In genomic region chr2:24731040-24731439, GRCh38 we compare ENCODE assay signal across 25 cellular contexts.
A peak's percentile ranks its signal among the peaks of the same experiment; 100 is the strongest.
DNase-seq lines count a peak whose midpoint lies in the region; ATAC-seq and TF ChIP-seq lines count a peak whose summit lies in the region.
"Had no signal": no experiment of that assay in that cellular context is flagged by ENCODE, and none has a peak within 500 bp of the region (broad histone marks: within the 10 kb centered on the region; RNA-seq: fewer than 3 reads in every experiment).

No MANE protein-coding gene starts in this region.

- peaks cover 0 to 4% (median 0%) of the 10 kb centered on the region in 3 donors for H3K27me3 Mint-ChIP-seq in immature natural killer cell (ENCODE audit: low read depth in 3 of 3)

- POLR2A ChIA-PET in A673 (lab: Charles Lee; ENCODE audit: low non-redundant PET), result no interaction called here
- POLR2A ChIA-PET in HEK293 (lab: Yijun Ruan, JAX), result no interaction called here

- H3K27me3 ChIP-seq in A673 (replicated peaks; ENCODE audit: insufficient read depth, low read depth, low read length, poor library complexity) (no peaks in the 10 kb centered on the region), brain microvascular endothelial cell (replicated peaks) (no peaks in the 10 kb centered on the region), HAP-1 (ENCODE audit: low read depth) (no peaks in the 10 kb centered on the region)

- H3K4me1 ChIP-seq in A673 (ENCODE audit: insufficient read depth, low read length, poor library complexity, severe bottlenecking) (peaks cover 17% of the 10 kb centered on the region), HEK293 (ENCODE audit: control insufficient read depth, insufficient read depth, low read length) (no peaks in the 10 kb centered on the region), HAP-1 (peaks cover 12% of the 10 kb centered on the region)

- H3K9me3 ChIP-seq in A673 (ENCODE audit: low read depth, low read length, poor library complexity, severe bottlenecking), result no peaks in the 10 kb centered on the region
- H3K9me3 ChIP-seq in HEK293 (ENCODE audit: control insufficient read depth, insufficient read depth, low read depth, low read length), result no peaks in the 10 kb centered on the region
- H3K9me3 ChIP-seq in HAP-1, result no peaks in the 10 kb centered on the region
- H3K9me3 ChIP-seq: Caco-2 had no signal

- CTCF ChIA-PET in A673 (lab: Charles Lee) (no interaction called here), HEK293 (lab: Yijun Ruan, JAX) (interaction anchor here (0.6 kb wide), 1 partner anchor 492 kb away, joined by 4 read pairs; no protein-coding TSS in a partner anchor)

- H3K36me3 ChIP-seq in A673 (ENCODE audit: insufficient read depth, low read length, poor library complexity, severe bottlenecking) (no peaks in the 10 kb centered on the region), HEK293 (ENCODE audit: control insufficient read depth in 2 of 2, insufficient read depth in 1 of 2, low read length in 2 of 2) (peaks cover 5 to 21% of the 10 kb centered on the region in 2 experiments), brain microvascular endothelial cell (replicated peaks) (no peaks in the 10 kb centered on the region), HAP-1 (replicated peaks) (no peaks in the 10 kb centered on the region)

- intact Hi-C loops in A673 (cut with micrococcal nuclease; ENCODE audit: unreplicated experiment), result no loop called here

- DNase-seq in A673 (ENCODE audit: low spot score), result peak; percentile 46
- no peak for DNase-seq in brain microvascular endothelial cell
- no peak for DNase-seq in immature natural killer cell
- DNase-seq in DMS153 treated with DMSO at 0.1 percent for 48 hours (lab: John Stamatoyannopoulos, UW; ENCODE audit: unreplicated experiment), result no peak
- no peak for DNase-seq in HAP-1 (ENCODE audit: low spot score in 2 of 2)
- DNase-seq: AML-193; Caco-2; CD8-positive, alpha-beta T cell; DMS79 treated with DMSO at 0.1 percent for 48 hours; GF-D8; GOT3; KBM-7; NCI-H1105 treated with DMSO at 0.1 percent for 48 hours; NCI-H146; NCI-H1930; NCI-H2107; NCI-H446; NCI-H524 treated with DMSO at 0.1 percent for 48 hours; NCI-H774; NK-92 treated with Interleukin-12 subunit alpha and Interleukin-12 subunit beta, amount 100 ng/mL, for 24 hours; PC-3 had no signal

- H3K4me1 Mint-ChIP-seq in immature natural killer cell, result peaks cover 23 to 35% of the 10 kb centered on the region in 2 donors

- in situ Hi-C loops in brain microvascular endothelial cell (cut with HindIII; ENCODE audit: low pct_ligation_motif_present, low sequenced_read_pairs) (no loop called here), HAP-1 (cut with MboI; ENCODE audit: low sequenced_read_pairs) (no loop called here)

- no peaks in the 10 kb centered on the region for H3K9me3 Mint-ChIP-seq in immature natural killer cell
- H3K9me3 Mint-ChIP-seq: CD8-positive, alpha-beta T cell had no signal

- H3K36me3 Mint-ChIP-seq in immature natural killer cell, result peaks cover 22 to 40% (median 38%) of the 10 kb centered on the region in 3 donors

- peak overlapping the region; percentile 23 to 94 (median 66) for H3K27ac Mint-ChIP-seq in immature natural killer cell
- H3K27ac Mint-ChIP-seq: CD8-positive, alpha-beta T cell had no signal

- TF ChIP-seq CTCF in A673 (conservative IDR thresholded peaks at IDR 0.05; ENCODE audit: low read depth, low read length) (no peak), HEK293 (tag by site-specific recombination; IDR thresholded peaks at IDR 0.05) (no peak), brain microvascular endothelial cell (IDR thresholded peaks at IDR 0.05; ENCODE audit: low read depth, low read length, missing control alignments) (no peak)

- H3K27ac ChIP-seq in A673 (ENCODE audit: low read depth, low read length, poor library complexity, severe bottlenecking) (peak overlapping the region; percentile 47), HEK293 (ENCODE audit: extremely low read depth, low read depth, low read length) (no peak overlapping the region), brain microvascular endothelial cell (peak overlapping the region; percentile 56)
- H3K27ac ChIP-seq: C4-2B had no signal

- no peak for ATAC-seq in GM21367 (IDR thresholded peaks at IDR 0.05; ENCODE audit: unreplicated experiment)
- ATAC-seq: CD8-positive, alpha-beta T cell; HCT116; PC-3 had no signal

- H3K4me3 ChIP-seq in A673 (ENCODE audit: low read depth, low read length, poor library complexity, severe bottlenecking) (no peak overlapping the region), HEK293 (ENCODE audit: low read depth, low read length) (no peak overlapping the region), brain microvascular endothelial cell (ENCODE audit: low read depth, low read length) (no peak overlapping the region), HAP-1 (no peak overlapping the region)

- BruUV-seq in A673 (replicated peaks; lab: Mats Ljungman, UMichigan), result no TSS peak

- H3K4me3 Mint-ChIP-seq in immature natural killer cell, result no peak overlapping the region
- H3K4me3 Mint-ChIP-seq: CD8-positive, alpha-beta T cell had no signal

TF ChIP-seq in HEK293, 187 proteins besides CTCF, POLR2A, EP300 and RAD21:
- TF ChIP-seq MYNN (tag by site-specific recombination; IDR thresholded peaks at IDR 0.05; ENCODE audit: borderline replicate concordance), result no peak
- TF ChIP-seq ZNF157 (tag by site-specific recombination; IDR thresholded peaks at IDR 0.05), result no peak
- TF ChIP-seq ZNF37A (tag by site-specific recombination; IDR thresholded peaks at IDR 0.05), result no peak
- TF ChIP-seq BCL6B (tag by site-specific recombination; IDR thresholded peaks at IDR 0.05), result no peak
- TF ChIP-seq ZNF335 (tag by site-specific recombination; conservative IDR thresholded peaks at IDR 0.05), result no peak
- 0 out of 2 replicates have a peak, but pooled peaks have one; percentile 22 for TF ChIP-seq ATF2 (tag by site-specific recombination; IDR thresholded peaks at IDR 0.05; ENCODE audit: low read depth)
- TF ChIP-seq IKZF3 (tag by site-specific recombination; IDR thresholded peaks at IDR 0.05), result no peak
- TF ChIP-seq HOXC10 (CRISPR knock-in tag; IDR thresholded peaks at IDR 0.05), result no peak
- TF ChIP-seq, protein P1, sequence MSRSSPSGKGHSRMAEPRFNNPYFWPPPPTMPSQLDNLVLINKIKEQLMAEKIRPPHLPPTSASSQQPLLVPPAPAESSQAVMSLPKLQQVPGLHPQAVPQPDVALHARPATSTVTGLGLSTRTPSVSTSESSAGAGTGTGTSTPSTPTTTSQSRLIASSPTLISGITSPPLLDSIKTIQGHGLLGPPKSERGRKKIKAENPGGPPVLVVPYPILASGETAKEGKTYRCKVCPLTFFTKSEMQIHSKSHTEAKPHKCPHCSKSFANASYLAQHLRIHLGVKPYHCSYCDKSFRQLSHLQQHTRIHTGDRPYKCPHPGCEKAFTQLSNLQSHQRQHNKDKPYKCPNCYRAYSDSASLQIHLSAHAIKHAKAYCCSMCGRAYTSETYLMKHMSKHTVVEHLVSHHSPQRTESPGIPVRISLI (tag by site-specific recombination; IDR thresholded peaks at IDR 0.05), result 0 out of 2 replicates have a peak, but pooled peaks have one; percentile 2
- no peak for TF ChIP-seq ZNF404 (tag by site-specific recombination; IDR thresholded peaks at IDR 0.05)
- no peak for TF ChIP-seq TRIM28 (IDR thresholded peaks at IDR 0.05; ENCODE audit: borderline replicate concordance, low read length)
- TF ChIP-seq ZNF292 (tag by site-specific recombination; IDR thresholded peaks at IDR 0.05; ENCODE audit: borderline replicate concordance, low read depth), result no peak
- no peak for TF ChIP-seq YY1 (tag by site-specific recombination; IDR thresholded peaks at IDR 0.05)
- no peak for TF ChIP-seq ZNF2 (tag by site-specific recombination; IDR thresholded peaks at IDR 0.05)
- TF ChIP-seq, protein P2, sequence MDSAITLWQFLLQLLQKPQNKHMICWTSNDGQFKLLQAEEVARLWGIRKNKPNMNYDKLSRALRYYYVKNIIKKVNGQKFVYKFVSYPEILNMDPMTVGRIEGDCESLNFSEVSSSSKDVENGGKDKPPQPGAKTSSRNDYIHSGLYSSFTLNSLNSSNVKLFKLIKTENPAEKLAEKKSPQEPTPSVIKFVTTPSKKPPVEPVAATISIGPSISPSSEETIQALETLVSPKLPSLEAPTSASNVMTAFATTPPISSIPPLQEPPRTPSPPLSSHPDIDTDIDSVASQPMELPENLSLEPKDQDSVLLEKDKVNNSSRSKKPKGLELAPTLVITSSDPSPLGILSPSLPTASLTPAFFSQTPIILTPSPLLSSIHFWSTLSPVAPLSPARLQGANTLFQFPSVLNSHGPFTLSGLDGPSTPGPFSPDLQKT (IDR thresholded peaks at IDR 0.05; ENCODE audit: borderline replicate concordance, low read depth, low read length), result no peak
- TF ChIP-seq ZNF571 (tag by site-specific recombination; IDR thresholded peaks at IDR 0.05), result no peak
- TF ChIP-seq ZNF169 (tag by site-specific recombination; IDR thresholded peaks at IDR 0.05), result no peak
